1 cellular context compared by ENCODE assay signal in genomic region chr10:104750306-104750705, GRCh38.
TF ChIP-seq lines count a peak whose summit lies in the region.

No MANE protein-coding gene starts in this region.

TF ChIP-seq in A549, 52 proteins besides CTCF, POLR2A, EP300 and RAD21 (continued from another document):
- TF ChIP-seq REST (IDR thresholded peaks at IDR 0.05): peak; percentile 69; the same call in 1 of the 2 replicates
TF ChIP-seq in A549: peak in this region for 1.
